8 cellular contexts compared by ENCODE assay signal in the genomic region with DNA sequence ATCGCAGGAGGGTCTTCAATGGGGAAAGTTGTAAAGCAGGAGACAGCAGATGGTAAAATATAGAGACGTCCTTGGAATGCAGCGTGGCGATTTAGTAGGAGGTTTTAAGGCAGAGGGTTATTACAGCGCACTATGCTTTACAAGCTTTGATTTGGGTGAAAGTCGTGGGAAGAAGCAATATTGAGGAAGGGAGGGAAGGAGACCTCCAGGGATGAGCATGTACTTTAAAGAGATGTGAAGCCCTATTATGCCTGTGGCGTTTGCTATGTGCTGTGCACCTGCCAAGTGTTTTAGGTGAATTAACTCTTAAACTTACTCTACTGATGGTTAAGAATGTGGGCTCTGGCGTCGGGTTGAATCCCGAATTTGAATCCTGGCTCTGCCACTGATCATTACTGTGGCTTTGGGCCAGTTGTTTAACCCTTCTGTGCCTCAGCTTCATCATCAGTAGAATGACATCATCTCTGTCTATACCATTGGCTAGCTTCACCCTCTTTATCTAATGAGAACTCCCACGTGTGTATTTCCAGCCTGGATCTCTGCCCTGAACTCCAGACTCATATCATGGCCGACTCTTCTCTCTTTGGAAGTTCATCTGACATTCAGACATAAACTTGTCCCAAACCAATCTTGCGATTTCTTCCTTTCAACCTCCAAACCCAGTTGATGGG. TPM values are rescaled to one million over a fixed set of nuclear protein-coding genes. Genes with fewer than 3 reads are reported as not detected.
A peak's percentile ranks its signal among the peaks of the same experiment; 100 is the strongest.
DNase-seq lines count a peak whose midpoint lies in the region; ATAC-seq and TF ChIP-seq lines count a peak whose summit lies in the region.

No MANE protein-coding gene starts in this region.

- 0% methylated on average over 5 of the region's 13 CpGs; no CpG with 5 or more reads in 1 of the 2 experiments for WGBS in IMR-90 (ENCODE audit: extremely low coverage in 2 of 2, insufficient read length in 1 of 2), 2 experiments
- 15% methylated on average over 13 of the region's 13 CpGs for WGBS in mammary epithelial cell (ENCODE audit: low coverage, missing lambda C conversion rate)

- H3K79me2 ChIP-seq in mammary epithelial cell (ENCODE audit: insufficient read depth, low read length) = peaks cover 13% of the 10 kb centered on the region

- peak overlapping the region; percentile 86 for H2AK9ac ChIP-seq in IMR-90 (replicated peaks; ENCODE audit: low read depth, low read length, poor library complexity)

- H3K36me3 Mint-ChIP-seq in activated CD4-positive, alpha-beta T cell treated with anti-CD3 and anti-CD28 coated beads, Interleukin-2, amount 10 ng/mL, durations not matched to agents 24 days and 14 days (ENCODE audit: low read depth) = peaks cover 4% of the 10 kb centered on the region

- peak overlapping the region; percentile 72 for H3K14ac ChIP-seq in IMR-90 (replicated peaks; ENCODE audit: low read depth, low read length)

- H3K79me1 ChIP-seq in IMR-90 (ENCODE audit: low read depth in 1 of 2, low read length in 2 of 2) = peaks cover 16 to 40% of the 10 kb centered on the region in 2 experiments

- no peak overlapping the region for H3K27ac Mint-ChIP-seq in activated CD4-positive, alpha-beta T cell treated with anti-CD3 and anti-CD28 coated beads, Interleukin-2, amount 10 ng/mL, durations not matched to agents 24 days and 14 days

- H3K27ac ChIP-seq in A673 (ENCODE audit: low read depth, low read length, poor library complexity, severe bottlenecking) (peak overlapping the region; percentile 86), IMR-90 (ENCODE audit: insufficient read depth, low read length) (peak overlapping the region; percentile 64), mammary epithelial cell (ENCODE audit: insufficient read depth, low read depth, low read length) (peak overlapping the region; percentile 65), lower lobe of right lung (peak overlapping the region; percentile 80), foreskin keratinocyte (no peak overlapping the region)

- H3K4me3 ChIP-seq in A673 (ENCODE audit: low read depth, low read length, poor library complexity, severe bottlenecking) (peak overlapping the region; percentile 91), IMR-90 (ENCODE audit: insufficient read depth, low read depth, low read length) (peak overlapping the region; percentile 83), mammary epithelial cell (replicated peaks in 1 of 3; ENCODE audit: insufficient read depth in 1 of 3, low read depth in 2 of 3, low read length in 3 of 3) (peak overlapping the region; percentile 83 to 97 (median 84)), lower lobe of right lung (peak overlapping the region; percentile 74)

- no peaks in the 10 kb centered on the region for H3K9me3 Mint-ChIP-seq in activated CD4-positive, alpha-beta T cell treated with anti-CD3 and anti-CD28 coated beads, Interleukin-2, amount 10 ng/mL, durations not matched to agents 24 days and 14 days

- intact Hi-C loops in A673 (cut with micrococcal nuclease; ENCODE audit: unreplicated experiment) (no loop called here), IMR-90 (cut with micrococcal nuclease) (loop anchor here (5.0 to 10.0 kb wide), 2 partner anchors 71 to 109 kb away; a partner anchor contains a TSS), mammary epithelial cell (cut with micrococcal nuclease) (loop anchor here (2.0 to 5.0 kb wide), 3 partner anchors 21 to 109 kb away; a partner anchor contains a TSS), lower lobe of right lung (cut with DNase I) (no loop called here)
- intact Hi-C loops in activated CD4-positive, alpha-beta T cell treated with anti-CD3 and anti-CD28 coated beads, Interleukin-2, amount 10 ng/mL, durations not matched to agents 24 days and 14 days (cut with micrococcal nuclease) = loop anchor here (1.0 to 2.0 kb wide), 4 partner anchors 94 to 203 kb away; a partner anchor contains a TSS

- H3K4me1 ChIP-seq in A673 (ENCODE audit: insufficient read depth, low read length, poor library complexity, severe bottlenecking) (peaks cover 12% of the 10 kb centered on the region), IMR-90 (ENCODE audit: control insufficient read depth, insufficient read depth, low read length) (peaks cover 2% of the 10 kb centered on the region), mammary epithelial cell (ENCODE audit: insufficient read depth, low read length) (peaks cover 10% of the 10 kb centered on the region), lower lobe of right lung (peaks cover 15% of the 10 kb centered on the region), foreskin keratinocyte (no peaks in the 10 kb centered on the region)

- H2AFZ ChIP-seq in IMR-90 (replicated peaks; ENCODE audit: low read length, poor library complexity) = peak overlapping the region; percentile 90
- peak overlapping the region; percentile 88 for H2AFZ ChIP-seq in mammary epithelial cell (ENCODE audit: low read depth, low read length)

- peaks cover 27% of the 10 kb centered on the region for H3K4me1 Mint-ChIP-seq in activated CD4-positive, alpha-beta T cell treated with anti-CD3 and anti-CD28 coated beads, Interleukin-2, amount 10 ng/mL, durations not matched to agents 24 days and 14 days

- TF ChIP-seq CTCF in A673 (conservative IDR thresholded peaks at IDR 0.05; ENCODE audit: low read depth, low read length) (no peak), IMR-90 (conservative IDR thresholded peaks at IDR 0.05; ENCODE audit: low read depth, low read length) (no peak), mammary epithelial cell (conservative IDR thresholded peaks at IDR 0.05 in 1 of 2, IDR thresholded peaks at IDR 0.05 in 1 of 2; ENCODE audit: extremely low read depth in 1 of 2, insufficient read depth in 1 of 2, low read depth in 1 of 2, low read length in 2 of 2) (no peak), lower lobe of right lung (IDR thresholded peaks at IDR 0.05) (no peak), foreskin keratinocyte (conservative IDR thresholded peaks at IDR 0.05) (no peak)

- dilution Hi-C loops in IMR-90 (cut with HindIII; ENCODE audit: low sequenced_read_pairs, unreplicated experiment) (no loop called here), mammary epithelial cell (cut with HindIII; ENCODE audit: low sequenced_read_pairs) (loop anchor here (5.0 kb wide), 3 partner anchors 69 to 94 kb away; a partner anchor contains a TSS)

- H2BK15ac ChIP-seq in IMR-90 (ENCODE audit: low read depth, low read length) = no peak overlapping the region

- peak overlapping the region; percentile 42 for H2BK5ac ChIP-seq in IMR-90 (ENCODE audit: low read depth, low read length, poor library complexity, severe bottlenecking)

- no peak for TF ChIP-seq POLR2A in IMR-90 (IDR thresholded peaks at IDR 0.05; ENCODE audit: low read depth, low read length)

- TSS peak; percentile 84 for BruUV-seq in A673 (replicated peaks; lab: Mats Ljungman, UMichigan)
- BruUV-seq in IMR-90 (replicated peaks; lab: Mats Ljungman, UMichigan) = TSS peak; percentile 68
- TSS peak; percentile 55 for BruUV-seq in mammary epithelial cell (replicated peaks; lab: Mats Ljungman, UMichigan)

- H4K20me1 ChIP-seq in IMR-90 (ENCODE audit: insufficient read depth, low read length) = peaks cover 5% of the 10 kb centered on the region; the same call in 1 of the 2 replicates
- H4K20me1 ChIP-seq in mammary epithelial cell (ENCODE audit: insufficient read depth, low read length) = no peaks in the 10 kb centered on the region

- 0 out of 2 replicates have a peak overlapping the region, but pooled peaks have one; percentile 34 for H4K91ac ChIP-seq in IMR-90 (ENCODE audit: insufficient read depth, low read depth, low read length)

- H3K9me3 ChIP-seq in A673 (ENCODE audit: low read depth, low read length, poor library complexity, severe bottlenecking) (no peaks in the 10 kb centered on the region), IMR-90 (ENCODE audit: control insufficient read depth, insufficient read depth, low read length) (no peaks in the 10 kb centered on the region), mammary epithelial cell (replicated peaks; ENCODE audit: insufficient read depth, low read length) (no peaks in the 10 kb centered on the region), lower lobe of right lung (no peaks in the 10 kb centered on the region)

- CTCF ChIA-PET in A673 (lab: Charles Lee) = interaction anchor here (0.6 to 1.4 kb wide), 3 partner anchors 15 to 1065 kb away, joined by 3 to 6 read pairs (median 5); no protein-coding TSS in a partner anchor
- CTCF ChIA-PET in IMR-90 (lab: Yijun Ruan, JAX) = interaction anchor here (1.3 to 1.6 kb wide), 2 partner anchors 14 to 21 kb away, joined by 4 to 7 read pairs; no protein-coding TSS in a partner anchor
- CTCF ChIA-PET in mammary epithelial cell (lab: Charles Lee; ENCODE audit: low non-redundant PET) = interaction anchor here (0.6 to 0.9 kb wide), 2 partner anchors 179 to 273 kb away, joined by 3 to 26 read pairs; no protein-coding TSS in a partner anchor

- no peak overlapping the region; the same call in 1 of the 2 replicates for H3K18ac ChIP-seq in IMR-90 (ENCODE audit: low read depth, low read length)

- peaks cover 9% of the 10 kb centered on the region for H3K9me1 ChIP-seq in IMR-90 (ENCODE audit: insufficient read depth, low read length)

- no peak for DNase-seq in A673 (ENCODE audit: low spot score)
- peak; percentile 67 for DNase-seq in IMR-90
- DNase-seq in mammary epithelial cell = no peak
- DNase-seq in lower lobe of right lung = no peak
- DNase-seq in stimulated activated CD4-positive, alpha-beta T cell treated with anti-CD3 and anti-CD28 coated beads, Interleukin-12 subunit alpha, Interleukin-12 subunit beta, amount 100 ng/mL, for 4 hours = no peak
- DNase-seq in foreskin keratinocyte = no peak
- no peak for DNase-seq in activated CD4-positive, alpha-beta T cell treated with anti-CD3 and anti-CD28 coated beads, Interleukin-2, amount 10 ng/mL, durations not matched to agents 24 days and 14 days

- in situ Hi-C loops in IMR-90 (cut with MboI; ENCODE audit: low sequenced_read_pairs) = no loop called here
- in situ Hi-C loops in mammary epithelial cell (cut with MboI; ENCODE audit: low sequenced_read_pairs in 2 of 2) = no loop called here

- H3K4me2 ChIP-seq in IMR-90 (ENCODE audit: low read depth, low read length) = peak overlapping the region; percentile 98
- H3K4me2 ChIP-seq in mammary epithelial cell (ENCODE audit: insufficient read depth, low read depth, low read length) = peak overlapping the region; percentile 85

- H3K9ac ChIP-seq in IMR-90 (ENCODE audit: low read depth, low read length) (peak overlapping the region; percentile 88), mammary epithelial cell (ENCODE audit: insufficient read depth, low read length) (peak overlapping the region; percentile 84)

- no peak overlapping the region for H2BK120ac ChIP-seq in IMR-90 (ENCODE audit: low read depth, low read length)

- peak overlapping the region; percentile 8 to 85; a peak in 3 of 4 replicates for H4K8ac ChIP-seq in IMR-90 (ENCODE audit: low read depth in 2 of 2, low read length in 2 of 2)

- POLR2A ChIA-PET in A673 (lab: Charles Lee; ENCODE audit: low non-redundant PET) = interaction anchor here (0.7 kb wide), 1 partner anchor 10 kb away, joined by 3 read pairs; no protein-coding TSS in a partner anchor
- POLR2A ChIA-PET in IMR-90 (lab: Charles Lee; ENCODE audit: unreplicated experiment) = no interaction called here

- no peak overlapping the region for H2BK20ac ChIP-seq in IMR-90 (ENCODE audit: low read depth, low read length)

- H3K4ac ChIP-seq in IMR-90 (ENCODE audit: low read depth, low read length) = peak overlapping the region; percentile 55

- no peak overlapping the region for H4K5ac ChIP-seq in IMR-90 (ENCODE audit: low read depth, low read length)

- peak overlapping the region; percentile 73 for H3K56ac ChIP-seq in IMR-90 (ENCODE audit: extremely low read depth, insufficient read depth, low read length)

- ATAC-seq in IMR-90 (ENCODE audit: low read depth) (no peak), lower lobe of right lung (no peak), GM18873 (IDR thresholded peaks at IDR 0.05; ENCODE audit: low FRiP score, unreplicated experiment) (no peak), foreskin keratinocyte (no peak)

- H3K23ac ChIP-seq in IMR-90 (ENCODE audit: low read depth, low read length) = peak overlapping the region; percentile 46

- TF ChIP-seq RAD21 in IMR-90 (IDR thresholded peaks at IDR 0.05; ENCODE audit: low read length) = no peak

- H3K36me3 ChIP-seq in A673 (ENCODE audit: insufficient read depth, low read length, poor library complexity, severe bottlenecking) (no peaks in the 10 kb centered on the region), IMR-90 (ENCODE audit: control insufficient read depth, insufficient read depth, low read length) (peaks cover 2% of the 10 kb centered on the region; the same call in 1 of the 2 replicates), mammary epithelial cell (ENCODE audit: insufficient read depth, low read length) (no peaks in the 10 kb centered on the region), lower lobe of right lung (peaks cover 7% of the 10 kb centered on the region)

- H3K27me3 Mint-ChIP-seq in activated CD4-positive, alpha-beta T cell treated with anti-CD3 and anti-CD28 coated beads, Interleukin-2, amount 10 ng/mL, durations not matched to agents 24 days and 14 days = peaks cover 6% of the 10 kb centered on the region

- H3K27me3 ChIP-seq in A673 (replicated peaks; ENCODE audit: insufficient read depth, low read depth, low read length, poor library complexity) = no peaks in the 10 kb centered on the region
- no peaks in the 10 kb centered on the region for H3K27me3 ChIP-seq in IMR-90 (ENCODE audit: control insufficient read depth, insufficient read depth, low read length)
- H3K27me3 ChIP-seq in mammary epithelial cell (ENCODE audit: insufficient read depth, low read length) = no peaks in the 10 kb centered on the region
- H3K27me3 ChIP-seq in lower lobe of right lung (ENCODE audit: low read depth) = no peaks in the 10 kb centered on the region
- no peaks in the 10 kb centered on the region for H3K27me3 ChIP-seq in foreskin keratinocyte

- H3K4me3 Mint-ChIP-seq in activated CD4-positive, alpha-beta T cell treated with anti-CD3 and anti-CD28 coated beads, Interleukin-2, amount 10 ng/mL, durations not matched to agents 24 days and 14 days = no peak overlapping the region

- peak overlapping the region; percentile 3; the same call in 1 of the 2 replicates for H2AK5ac ChIP-seq in IMR-90 (ENCODE audit: low read depth, low read length)

RNA-seq across cellular contexts. Expression of a gene that starts 0.6 kb away (rescaled TPM):
- total RNA-seq in A673 (2021) = 15.4 and 16.5 TPM in 2 replicates
- total RNA-seq in IMR-90 (2012; rRNA removed) = 3.2 and 3.6 TPM in 2 replicates
- 9.1 and 10.0 TPM in 2 replicates for polyA plus RNA-seq in IMR-90 (2012; rRNA removed)
- 2.6 and 10.5 TPM in 2 replicates for polyA plus RNA-seq in IMR-90 (2012; cell fraction: cytosol; rRNA removed)
- polyA plus RNA-seq in IMR-90 (2012; cell fraction: nucleus; rRNA removed; ENCODE audit: low replicate concordance) = 26.6 and 45.3 TPM in 2 replicates
- 10 to 100 TPM in 1 of 2 donors, 1 to 10 TPM in 1; 3.3 to 14.8 TPM for total RNA-seq in mammary epithelial cell
- 6.4 TPM for polyA plus RNA-seq in mammary epithelial cell
- 1.7 TPM for polyA minus RNA-seq in mammary epithelial cell
- total RNA-seq in lower lobe of right lung = 16.3 TPM
- total RNA-seq in foreskin keratinocyte = 9.8 and 12.3 TPM in 2 replicates
- 16.2 and 16.7 TPM in 2 replicates for polyA plus RNA-seq in foreskin keratinocyte
- total RNA-seq in activated CD4-positive, alpha-beta T cell treated with anti-CD3 and anti-CD28 coated beads, Interleukin-2, amount 10 ng/mL, durations not matched to agents 24 days and 14 days = 23.1 and 30.1 TPM in 2 replicates

RNA-seq across cellular contexts. Expression of a gene that starts 22.2 kb away (rescaled TPM):
- total RNA-seq in A673 (2021) = not detected in 2 replicates
- not detected in 2 replicates for total RNA-seq in IMR-90 (2012; rRNA removed)
- 0.03 TPM in 1 of 2 replicates, not detected in the other for polyA plus RNA-seq in IMR-90 (2012; rRNA removed)
- polyA plus RNA-seq in IMR-90 (2012; cell fraction: cytosol; rRNA removed) = 0.02 and 0.03 TPM in 2 replicates
- polyA plus RNA-seq in IMR-90 (2012; cell fraction: nucleus; rRNA removed; ENCODE audit: low replicate concordance) = 0.05 and 0.06 TPM in 2 replicates
- total RNA-seq in mammary epithelial cell = not detected
- polyA plus RNA-seq in mammary epithelial cell = 0.01 TPM
- not detected for polyA minus RNA-seq in mammary epithelial cell
- total RNA-seq in lower lobe of right lung = 18.8 TPM
- not detected in 2 replicates for total RNA-seq in foreskin keratinocyte
- polyA plus RNA-seq in foreskin keratinocyte = under 0.01 TPM in 1 of 2 replicates, not detected in the other
- not detected in 2 replicates for total RNA-seq in activated CD4-positive, alpha-beta T cell treated with anti-CD3 and anti-CD28 coated beads, Interleukin-2, amount 10 ng/mL, durations not matched to agents 24 days and 14 days

RNA-seq across cellular contexts. Expression of a gene that starts 27.0 kb away (rescaled TPM):
- total RNA-seq in A673 (2021) (not detected in 2 replicates), IMR-90 (2012; rRNA removed) (not detected in 2 replicates), mammary epithelial cell (not detected), lower lobe of right lung (3.0 TPM), foreskin keratinocyte (not detected in 2 replicates)
- polyA plus RNA-seq in IMR-90 (2012; rRNA removed) (not detected in 2 replicates), mammary epithelial cell (not detected), foreskin keratinocyte (not detected in 2 replicates)
- polyA plus RNA-seq in IMR-90 (2012; cell fraction: cytosol; rRNA removed) = not detected in 2 replicates
- polyA plus RNA-seq in IMR-90 (2012; cell fraction: nucleus; rRNA removed; ENCODE audit: low replicate concordance) = not detected in 2 replicates
- not detected for polyA minus RNA-seq in mammary epithelial cell
- not detected in 2 replicates for total RNA-seq in activated CD4-positive, alpha-beta T cell treated with anti-CD3 and anti-CD28 coated beads, Interleukin-2, amount 10 ng/mL, durations not matched to agents 24 days and 14 days

RNA-seq across cellular contexts. Expression of a gene that starts 45.0 kb away (rescaled TPM):
- not detected in 2 replicates for total RNA-seq in A673 (2021)
- total RNA-seq in IMR-90 (2012; rRNA removed) = not detected in 2 replicates
- not detected in 2 replicates for polyA plus RNA-seq in IMR-90 (2012; rRNA removed)
- polyA plus RNA-seq in IMR-90 (2012; cell fraction: cytosol; rRNA removed) = not detected in 2 replicates
- polyA plus RNA-seq in IMR-90 (2012; cell fraction: nucleus; rRNA removed; ENCODE audit: low replicate concordance) = not detected in 2 replicates
- total RNA-seq in mammary epithelial cell = 1 to 10 TPM in 1 of 2 donors, not detected in 1; 1.5 TPM
- polyA plus RNA-seq in mammary epithelial cell = not detected
- polyA minus RNA-seq in mammary epithelial cell = not detected
- not detected for total RNA-seq in lower lobe of right lung
- total RNA-seq in foreskin keratinocyte = not detected in 2 replicates
- not detected in 2 replicates for polyA plus RNA-seq in foreskin keratinocyte
- total RNA-seq in activated CD4-positive, alpha-beta T cell treated with anti-CD3 and anti-CD28 coated beads, Interleukin-2, amount 10 ng/mL, durations not matched to agents 24 days and 14 days = not detected in 2 replicates

Comparison
In these comparisons a context has a peak if more than half of its experiments do, and no peak if none do; other contexts are left out.
1. RNA of a gene that starts 22.2 kb away (total RNA-seq): 18.8 TPM in lower lobe of right lung (single experiment); not detected in mammary epithelial cell, not detected in A673, not detected in IMR-90, not detected in foreskin keratinocyte and not detected in activated CD4-positive, alpha-beta T cell treated with anti-CD3 and anti-CD28 coated beads, Interleukin-2, amount 10 ng/mL, durations not matched to agents 24 days and 14 days; every median in the first group is over 10 times any median in the second.
2. intact Hi-C loops: an anchor here in IMR-90 (5.0 to 10.0 kb wide), mammary epithelial cell (2.0 to 5.0 kb wide) and activated CD4-positive, alpha-beta T cell treated with anti-CD3 and anti-CD28 coated beads, Interleukin-2, amount 10 ng/mL, durations not matched to agents 24 days and 14 days (1.0 to 2.0 kb wide); none called in A673 and lower lobe of right lung.
3. Peak in every context shown above with its lines, with median percentiles within 50 percentile points of each other: H3K4me3 ChIP-seq.